In genomic region chr19:6459356-6460098, GRCh38 we compare ENCODE assay signal across 8 cellular contexts. TPM values are rescaled to one million over a fixed set of nuclear protein-coding genes. Genes with fewer than 3 reads are reported as not detected.
DNase-seq lines count a peak whose midpoint lies in the region; ATAC-seq lines count a peak whose summit lies in the region.

TSS of gene SLC25A23 (minus strand) at chr19:6459792. CDS start at chr19:6459628, 164 bp downstream.

- DNase-seq in NCI-H2196 (lab: John Stamatoyannopoulos, UW; ENCODE audit: unreplicated experiment) (peak; percentile 72), NCI-H2196 treated with DMSO at 0.1 percent for 48 hours (lab: John Stamatoyannopoulos, UW; ENCODE audit: unreplicated experiment) (no peak), NCI-H69 (lab: John Stamatoyannopoulos, UW) (peak; percentile 77), mesenteric fat pad (ENCODE audit: low spot score) (no peak)
- peak; percentile 70 for DNase-seq in activated CD8-positive, alpha-beta T cell treated with anti-CD3 and anti-CD28 coated beads, Interleukin-2, amount 10 ng/mL, durations not matched to agents 7 days and 5 days
- DNase-seq in stimulated activated effector memory CD8-positive, alpha-beta T cell treated with anti-CD3 and anti-CD28 coated beads, Interleukin-12 subunit alpha, Interleukin-12 subunit beta, amount 100 ng/mL, for 72 hours (ENCODE audit: low spot score in 2 of 2) = peak; percentile 40 to 77

- ATAC-seq in HG02970 (IDR thresholded peaks at IDR 0.05; ENCODE audit: low FRiP score, unreplicated experiment) = peak; percentile 23
- ATAC-seq in activated CD8-positive, alpha-beta T cell treated with anti-CD3 and anti-CD28 coated beads, Interleukin-2, amount 10 ng/mL, durations not matched to agents 7 days and 5 days = peak; percentile 40
- peak; percentile 43 for ATAC-seq in stimulated activated effector memory CD8-positive, alpha-beta T cell treated with anti-CD3 and anti-CD28 coated beads, Interleukin-12 subunit alpha, Interleukin-12 subunit beta, amount 100 ng/mL, for 72 hours

- POLR2A ChIA-PET in activated CD8-positive, alpha-beta T cell treated with anti-CD3 and anti-CD28 coated beads, Interleukin-2, amount 10 ng/mL, durations not matched to agents 7 days and 5 days (lab: Charles Lee) = interaction anchor here (0.5 to 2.2 kb wide), 3 partner anchors 22 to 38 kb away, joined by 3 to 17 read pairs (median 4); partner anchors contain the start of gene DENND1C

- H3K27ac Mint-ChIP-seq in activated CD8-positive, alpha-beta T cell treated with anti-CD3 and anti-CD28 coated beads, Interleukin-2, amount 10 ng/mL, durations not matched to agents 7 days and 5 days = peak within 1 kb of the TSS; percentile 92
- H3K27ac Mint-ChIP-seq in stimulated activated effector memory CD8-positive, alpha-beta T cell treated with anti-CD3 and anti-CD28 coated beads, Interleukin-12 subunit alpha, Interleukin-12 subunit beta, amount 100 ng/mL, for 72 hours = peak within 1 kb of the TSS; percentile 79

- CTCF ChIA-PET in activated CD8-positive, alpha-beta T cell treated with anti-CD3 and anti-CD28 coated beads, Interleukin-2, amount 10 ng/mL, durations not matched to agents 7 days and 5 days (lab: Charles Lee) = interaction anchor here (1.6 kb wide), 1 partner anchor 34 kb away, joined by 4 read pairs; no protein-coding TSS in a partner anchor

- H3K27me3 Mint-ChIP-seq in activated CD8-positive, alpha-beta T cell treated with anti-CD3 and anti-CD28 coated beads, Interleukin-2, amount 10 ng/mL, durations not matched to agents 7 days and 5 days (ENCODE audit: low read depth) = no peaks in the 10 kb centered on the region

- H3K4me1 Mint-ChIP-seq in activated CD8-positive, alpha-beta T cell treated with anti-CD3 and anti-CD28 coated beads, Interleukin-2, amount 10 ng/mL, durations not matched to agents 7 days and 5 days (ENCODE audit: low read depth) = peaks cover 27% of the 10 kb centered on the region
- peaks cover 32% of the 10 kb centered on the region for H3K4me1 Mint-ChIP-seq in stimulated activated effector memory CD8-positive, alpha-beta T cell treated with anti-CD3 and anti-CD28 coated beads, Interleukin-12 subunit alpha, Interleukin-12 subunit beta, amount 100 ng/mL, for 72 hours

- H3K9me3 Mint-ChIP-seq in activated CD8-positive, alpha-beta T cell treated with anti-CD3 and anti-CD28 coated beads, Interleukin-2, amount 10 ng/mL, durations not matched to agents 7 days and 5 days (ENCODE audit: insufficient read depth) = peaks cover 6% of the 10 kb centered on the region
- no peaks in the 10 kb centered on the region for H3K9me3 Mint-ChIP-seq in stimulated activated effector memory CD8-positive, alpha-beta T cell treated with anti-CD3 and anti-CD28 coated beads, Interleukin-12 subunit alpha, Interleukin-12 subunit beta, amount 100 ng/mL, for 72 hours

- peaks cover 24% of the 10 kb centered on the region for H3K36me3 Mint-ChIP-seq in activated CD8-positive, alpha-beta T cell treated with anti-CD3 and anti-CD28 coated beads, Interleukin-2, amount 10 ng/mL, durations not matched to agents 7 days and 5 days (ENCODE audit: low read depth)
- peaks cover 33% of the 10 kb centered on the region for H3K36me3 Mint-ChIP-seq in stimulated activated effector memory CD8-positive, alpha-beta T cell treated with anti-CD3 and anti-CD28 coated beads, Interleukin-12 subunit alpha, Interleukin-12 subunit beta, amount 100 ng/mL, for 72 hours

- peak within 1 kb of the TSS; percentile 94 for H3K4me3 Mint-ChIP-seq in activated CD8-positive, alpha-beta T cell treated with anti-CD3 and anti-CD28 coated beads, Interleukin-2, amount 10 ng/mL, durations not matched to agents 7 days and 5 days
- peak within 1 kb of the TSS; percentile 88 for H3K4me3 Mint-ChIP-seq in stimulated activated effector memory CD8-positive, alpha-beta T cell treated with anti-CD3 and anti-CD28 coated beads, Interleukin-12 subunit alpha, Interleukin-12 subunit beta, amount 100 ng/mL, for 72 hours

- in situ Hi-C loops in endometrial microvascular endothelial cells (cut with HindIII; ENCODE audit: inconsistent ontology term, low pct_unique_long_range_greater_than_20kb, low sequenced_read_pairs) = no loop called here

RNA-seq across cellular contexts. Expression of gene SLC25A23, which starts in this region (rescaled TPM):
- total RNA-seq in activated CD8-positive, alpha-beta T cell treated with anti-CD3 and anti-CD28 coated beads, Interleukin-2, amount 10 ng/mL, durations not matched to agents 7 days and 5 days = 10 to 100 TPM; 27.5 to 28.0 TPM
- total RNA-seq in endometrial microvascular endothelial cells (ENCODE audit: inconsistent ontology term) (15.1 TPM), mesenteric fat pad (21.5 TPM)

Comparison
In these comparisons a context has a peak if more than half of its experiments do, and no peak if none do; other contexts are left out.
1. DNase-seq: peak in NCI-H2196 (single experiment), NCI-H69 (single experiment), activated CD8-positive, alpha-beta T cell treated with anti-CD3 and anti-CD28 coated beads, Interleukin-2, amount 10 ng/mL, durations not matched to agents 7 days and 5 days (single experiment) and stimulated activated effector memory CD8-positive, alpha-beta T cell treated with anti-CD3 and anti-CD28 coated beads, Interleukin-12 subunit alpha, Interleukin-12 subunit beta, amount 100 ng/mL, for 72 hours (2 of 2); none in NCI-H2196 treated with DMSO at 0.1 percent for 48 hours (single experiment) and mesenteric fat pad (single experiment).
2. Peak in every context shown above with its lines, with median percentiles within 50 percentile points of each other: ATAC-seq.